Comparison of ENCODE assay signal across 25 cellular contexts in the genomic region with DNA sequence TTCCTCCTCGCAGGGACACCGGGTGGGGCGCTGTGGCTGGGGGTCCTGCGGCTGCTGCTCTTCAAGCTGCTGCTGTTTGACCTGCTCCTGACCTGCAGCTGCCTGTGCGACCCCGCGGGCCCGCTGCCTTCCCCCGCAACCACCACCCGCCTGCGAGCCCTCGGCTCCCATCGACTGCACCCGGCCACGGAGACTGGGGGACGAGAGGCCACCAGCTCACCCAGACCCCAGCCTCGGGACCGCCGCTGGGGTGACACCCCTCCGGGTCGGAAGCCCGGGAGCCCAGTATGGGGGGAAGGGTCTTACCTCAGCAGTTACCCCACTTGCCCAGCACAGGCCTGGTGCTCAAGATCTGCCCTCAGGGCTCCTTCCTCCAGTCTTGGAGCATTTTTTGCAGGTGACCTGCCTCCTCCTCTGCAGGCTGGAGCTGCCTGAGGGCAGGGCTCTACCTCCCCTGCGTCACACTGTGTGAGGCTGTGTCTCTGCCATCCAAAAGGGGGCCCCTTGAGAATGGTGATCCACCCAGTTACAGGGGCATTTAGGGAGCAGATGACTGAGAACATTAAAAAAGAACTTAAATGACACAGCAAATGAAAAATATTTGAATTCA. TPM values are rescaled to one million over a fixed set of nuclear protein-coding genes. Genes with fewer than 3 reads are reported as not detected.
DNase-seq lines count a peak whose midpoint lies in the region; ATAC-seq and TF ChIP-seq lines count a peak whose summit lies in the region.
"Had no signal": no experiment of that assay in that cellular context is flagged by ENCODE, and none has a peak within 500 bp of the region (broad histone marks: within the 10 kb centered on the region; RNA-seq: fewer than 3 reads in every experiment).

No MANE protein-coding gene starts in this region.

- no peak overlapping the region for H3K4me2 ChIP-seq in Karpas-422 (ENCODE audit: low read depth, low read length, poor library complexity, severe bottlenecking)

- TF ChIP-seq EP300 in tibial nerve (IDR thresholded peaks at IDR 0.05) = no peak

- no peaks in the 10 kb centered on the region for H4K20me1 ChIP-seq in Karpas-422 (ENCODE audit: insufficient read depth, low read depth, low read length)

- peaks cover 15% of the 10 kb centered on the region for H3K4me1 Mint-ChIP-seq in stimulated activated effector memory CD8-positive, alpha-beta T cell treated with anti-CD3 and anti-CD28 coated beads, Interleukin-12 subunit alpha, Interleukin-12 subunit beta, amount 100 ng/mL, for 72 hours

- no peak for DNase-seq in activated naive CD4-positive, alpha-beta T cell treated with anti-CD3 and anti-CD28 coated beads, Interleukin-2, amount 50 U/mL, for 72 hours (ENCODE audit: low spot score in 2 of 2)
- DNase-seq in activated naive CD4-positive, alpha-beta T cell treated with anti-CD3 and anti-CD28 coated beads, Interleukin-2, amount 50 U/mL, for 16 hours = no peak
- no peak for DNase-seq in Karpas-422
- DNase-seq in stimulated activated effector memory CD8-positive, alpha-beta T cell treated with anti-CD3 and anti-CD28 coated beads, Interleukin-12 subunit alpha, Interleukin-12 subunit beta, amount 100 ng/mL, for 72 hours (ENCODE audit: low spot score in 2 of 2) = no peak
- DNase-seq in Kasumi-1 (lab: John Stamatoyannopoulos, UW) = no peak
- DNase-seq in tibial nerve (ENCODE audit: low spot score in 2 of 2) = no peak
- DNase-seq: activated CD4-positive, alpha-beta T cell treated with anti-CD3 and anti-CD28 coated beads, Interleukin-2, amount 50 U/mL, for 48 hours; activated CD8-positive, alpha-beta memory T cell treated with anti-CD3 and anti-CD28 coated beads, Interleukin-2, amount 50 U/mL, for 48 hours; activated gamma-delta T cell; AML-193; DMS79; effector memory CD4-positive, alpha-beta T cell; foreskin keratinocyte; MG63; NCI-H2081; NCI-H226; nephron progenitor cell; OCI-M1; stimulated activated CD4-positive, alpha-beta T cell treated with anti-CD3 and anti-CD28 coated beads, Interleukin-15, amount 100 ng/mL, for 24 hours; upper lobe of right lung; WERI-Rb-1 had no signal

- H3K36me3 Mint-ChIP-seq in activated naive CD4-positive, alpha-beta T cell treated with anti-CD3 and anti-CD28 coated beads, Interleukin-2, amount 50 U/mL, for 72 hours = peaks cover 9 to 10% of the 10 kb centered on the region in 2 donors
- peaks cover 10% of the 10 kb centered on the region for H3K36me3 Mint-ChIP-seq in stimulated activated effector memory CD8-positive, alpha-beta T cell treated with anti-CD3 and anti-CD28 coated beads, Interleukin-12 subunit alpha, Interleukin-12 subunit beta, amount 100 ng/mL, for 72 hours

- 27 to 39% methylated on average over 17 to 21 of the region's 23 CpGs for WGBS in tibial nerve, 2 donors

- 0 out of 2 replicates have a peak, but pooled peaks cover 2% of the 10 kb centered on the region for H3K9me2 ChIP-seq in Karpas-422 (replicated peaks; ENCODE audit: insufficient read depth, low read length)

- H3K36me3 ChIP-seq in Karpas-422 (ENCODE audit: insufficient read depth, low read length) (no peaks in the 10 kb centered on the region), iPS-15b (ENCODE audit: control insufficient read depth, insufficient read depth, low read length) (no peaks in the 10 kb centered on the region), tibial nerve (no peaks in the 10 kb centered on the region)
- H3K36me3 ChIP-seq: MG63, upper lobe of right lung, WERI-Rb-1 had no signal

- ATAC-seq in activated naive CD4-positive, alpha-beta T cell treated with anti-CD3 and anti-CD28 coated beads, Interleukin-2, amount 50 U/mL, for 72 hours = no peak
- ATAC-seq in stimulated activated effector memory CD8-positive, alpha-beta T cell treated with anti-CD3 and anti-CD28 coated beads, Interleukin-12 subunit alpha, Interleukin-12 subunit beta, amount 100 ng/mL, for 72 hours = no peak
- no peak for ATAC-seq in HG03571 (IDR thresholded peaks at IDR 0.05; ENCODE audit: unreplicated experiment)
- ATAC-seq: foreskin keratinocyte, sciatic nerve, upper lobe of right lung had no signal

- H3K79me2 ChIP-seq in Karpas-422 (ENCODE audit: low read length) = peaks cover 3% of the 10 kb centered on the region

- H3K4me1 ChIP-seq in Karpas-422 (ENCODE audit: low read length) = peaks cover 26% of the 10 kb centered on the region
- H3K4me1 ChIP-seq in iPS-15b (ENCODE audit: control insufficient read depth, insufficient read depth, low read length) = peaks cover 3% of the 10 kb centered on the region
- peaks cover 0 to 12% (median 2%) of the 10 kb centered on the region in 4 donors for H3K4me1 ChIP-seq in tibial nerve

- H3K9ac ChIP-seq in Karpas-422 (ENCODE audit: low read length) (no peak overlapping the region), iPS-15b (ENCODE audit: low read depth, low read length) (peak overlapping the region; percentile 60)

- H3K27ac ChIP-seq in Karpas-422 (ENCODE audit: low read length) = no peak overlapping the region
- no peak overlapping the region for H3K27ac ChIP-seq in tibial nerve
- H3K27ac ChIP-seq: foreskin keratinocyte, HL-60, upper lobe of right lung, WERI-Rb-1 had no signal

- no peaks in the 10 kb centered on the region for H3K9me3 ChIP-seq in Karpas-422 (ENCODE audit: low read length)
- H3K9me3 ChIP-seq in iPS-15b (ENCODE audit: control insufficient read depth, insufficient read depth, low read length) = no peaks in the 10 kb centered on the region
- no peaks in the 10 kb centered on the region for H3K9me3 ChIP-seq in tibial nerve
- H3K9me3 ChIP-seq: MG63, upper lobe of right lung had no signal

- H3K27ac Mint-ChIP-seq in activated naive CD4-positive, alpha-beta T cell treated with anti-CD3 and anti-CD28 coated beads, Interleukin-2, amount 50 U/mL, for 72 hours = peak overlapping the region; percentile 33 to 52
- H3K27ac Mint-ChIP-seq in stimulated activated effector memory CD8-positive, alpha-beta T cell treated with anti-CD3 and anti-CD28 coated beads, Interleukin-12 subunit alpha, Interleukin-12 subunit beta, amount 100 ng/mL, for 72 hours = peak overlapping the region; percentile 74
- H3K27ac Mint-ChIP-seq: nephron progenitor cell had no signal

- no peaks in the 10 kb centered on the region for H3K27me3 ChIP-seq in Karpas-422 (ENCODE audit: low read length)
- H3K27me3 ChIP-seq in iPS-15b (ENCODE audit: control insufficient read depth, insufficient read depth, low read length) = no peaks in the 10 kb centered on the region
- H3K27me3 ChIP-seq in tibial nerve = peaks cover 3 to 23% of the 10 kb centered on the region in 2 donors
- H3K27me3 ChIP-seq: foreskin keratinocyte, MG63 had no signal

- peak overlapping the region; percentile 55 for H2AFZ ChIP-seq in Karpas-422 (ENCODE audit: low read length)

- H3K4me3 Mint-ChIP-seq in stimulated activated effector memory CD8-positive, alpha-beta T cell treated with anti-CD3 and anti-CD28 coated beads, Interleukin-12 subunit alpha, Interleukin-12 subunit beta, amount 100 ng/mL, for 72 hours = no peak overlapping the region
- H3K4me3 Mint-ChIP-seq: nephron progenitor cell had no signal

- H3K4me3 ChIP-seq in Karpas-422 (ENCODE audit: low read length) (no peak overlapping the region), iPS-15b (ENCODE audit: low read depth, low read length) (peak overlapping the region; percentile 26), tibial nerve (no peak overlapping the region)
- H3K4me3 ChIP-seq: MG63, upper lobe of right lung had no signal

- H3K9me3 Mint-ChIP-seq in activated naive CD4-positive, alpha-beta T cell treated with anti-CD3 and anti-CD28 coated beads, Interleukin-2, amount 50 U/mL, for 72 hours = no peaks in the 10 kb centered on the region
- no peaks in the 10 kb centered on the region for H3K9me3 Mint-ChIP-seq in stimulated activated effector memory CD8-positive, alpha-beta T cell treated with anti-CD3 and anti-CD28 coated beads, Interleukin-12 subunit alpha, Interleukin-12 subunit beta, amount 100 ng/mL, for 72 hours
- H3K9me3 Mint-ChIP-seq: nephron progenitor cell had no signal

- no peak for TF ChIP-seq POLR2A in tibial nerve (IDR thresholded peaks at IDR 0.05)

- TF ChIP-seq CTCF in tibial nerve (IDR thresholded peaks at IDR 0.05) = no peak

RNA-seq across cellular contexts. Expression of gene CNPY3, which starts 3.9 kb away (rescaled TPM):
- total RNA-seq in activated naive CD4-positive, alpha-beta T cell treated with anti-CD3 and anti-CD28 coated beads, Interleukin-2, amount 50 U/mL, for 72 hours = 10 to 100 TPM; 37.9 to 51.6 TPM
- 33.7 and 65.4 TPM in 2 replicates for total RNA-seq in Karpas-422 (2014; rRNA removed; shearing (Covaris generic); ENCODE audit: low replicate concordance)
- total RNA-seq in tibial nerve = 10 to 100 TPM; 42.6 to 50.3 (median 47.1) TPM

RNA-seq across cellular contexts. Expression of gene PTCRA, which starts 9.5 kb away (rescaled TPM):
- total RNA-seq in activated naive CD4-positive, alpha-beta T cell treated with anti-CD3 and anti-CD28 coated beads, Interleukin-2, amount 50 U/mL, for 72 hours = not detected
- total RNA-seq in Karpas-422 (2014; rRNA removed; shearing (Covaris generic); ENCODE audit: low replicate concordance) = not detected in 2 replicates
- not detected for total RNA-seq in tibial nerve
- total RNA-seq: foreskin keratinocyte had no signal

RNA-seq across cellular contexts. Expression of gene GNMT, which starts 35.2 kb away (rescaled TPM):
- 1 to 10 TPM in 1 of 2 donors, under 1 TPM in 1; 0.54 to 1.0 TPM for total RNA-seq in activated naive CD4-positive, alpha-beta T cell treated with anti-CD3 and anti-CD28 coated beads, Interleukin-2, amount 50 U/mL, for 72 hours
- total RNA-seq in Karpas-422 (2014; rRNA removed; shearing (Covaris generic); ENCODE audit: low replicate concordance) = 0.48 and 0.76 TPM in 2 replicates
- total RNA-seq in tibial nerve = 1 to 10 TPM in 3 of 4 donors, not detected in 1; 2.0 to 3.1 (median 2.1) TPM

RNA-seq across cellular contexts. Expression of gene RPL7L1, which starts 45.9 kb away (rescaled TPM):
- total RNA-seq in activated naive CD4-positive, alpha-beta T cell treated with anti-CD3 and anti-CD28 coated beads, Interleukin-2, amount 50 U/mL, for 72 hours = 100 to 1,000 TPM; 120 to 125 TPM
- total RNA-seq in Karpas-422 (2014; rRNA removed; shearing (Covaris generic); ENCODE audit: low replicate concordance) = 97.6 and 104 TPM in 2 replicates
- total RNA-seq in tibial nerve = 10 to 100 TPM; 59.0 to 89.2 (median 83.7) TPM

RNA-seq across cellular contexts. Expression of gene PEX6, which starts 53.6 kb away (rescaled TPM):
- 10 to 100 TPM in 1 of 2 donors, 1 to 10 TPM in 1; 7.9 to 13.8 TPM for total RNA-seq in activated naive CD4-positive, alpha-beta T cell treated with anti-CD3 and anti-CD28 coated beads, Interleukin-2, amount 50 U/mL, for 72 hours
- total RNA-seq in Karpas-422 (2014; rRNA removed; shearing (Covaris generic); ENCODE audit: low replicate concordance) = 16.7 and 34.2 TPM in 2 replicates
- 10 to 100 TPM; 20.3 to 32.8 (median 27.3) TPM for total RNA-seq in tibial nerve
